1 cellular context compared by ENCODE assay signal in genomic region chr22:27892811-27893210, GRCh38.
TF ChIP-seq lines count a peak whose summit lies in the region.

No MANE protein-coding gene starts in this region.

TF ChIP-seq in IMR-90, 13 proteins besides CTCF, POLR2A, EP300 and RAD21 (continued from another document):
- TF ChIP-seq, protein P1, sequence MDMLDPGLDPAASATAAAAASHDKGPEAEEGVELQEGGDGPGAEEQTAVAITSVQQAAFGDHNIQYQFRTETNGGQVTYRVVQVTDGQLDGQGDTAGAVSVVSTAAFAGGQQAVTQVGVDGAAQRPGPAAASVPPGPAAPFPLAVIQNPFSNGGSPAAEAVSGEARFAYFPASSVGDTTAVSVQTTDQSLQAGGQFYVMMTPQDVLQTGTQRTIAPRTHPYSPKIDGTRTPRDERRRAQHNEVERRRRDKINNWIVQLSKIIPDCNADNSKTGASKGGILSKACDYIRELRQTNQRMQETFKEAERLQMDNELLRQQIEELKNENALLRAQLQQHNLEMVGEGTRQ (IDR thresholded peaks at IDR 0.05; ENCODE audit: low read depth, low read length): no peak
- TF ChIP-seq RCOR1 (IDR thresholded peaks at IDR 0.05; ENCODE audit: insufficient replicate concordance, low read length): no peak
- TF ChIP-seq MAZ (IDR thresholded peaks at IDR 0.05; ENCODE audit: borderline replicate concordance, low read depth, low read length): no peak
- TF ChIP-seq NFE2L2 (IDR thresholded peaks at IDR 0.05; ENCODE audit: low read depth, low read length): no peak
- TF ChIP-seq CEBPB (IDR thresholded peaks at IDR 0.05; ENCODE audit: low read depth, low read length): no peak
